11 cellular contexts compared by ENCODE assay signal in the genomic region with DNA sequence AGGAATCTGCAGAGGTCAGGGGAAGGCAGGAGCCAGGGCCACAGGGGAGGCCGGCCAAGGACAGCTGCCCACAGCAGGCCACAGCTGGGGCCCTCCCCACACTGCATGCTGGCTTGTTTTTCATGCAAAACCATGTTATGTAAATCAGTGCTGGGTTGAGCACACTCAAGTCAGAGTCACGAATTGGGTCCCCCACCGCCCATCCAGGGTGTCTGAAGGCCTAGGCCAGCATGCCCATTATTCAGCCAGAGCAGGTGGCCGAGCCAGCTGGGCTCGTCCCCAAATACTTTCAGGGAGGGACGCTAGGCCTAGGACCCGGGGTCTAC. TPM values are rescaled to one million over a fixed set of nuclear protein-coding genes. Genes with fewer than 3 reads are reported as not detected.
DNase-seq lines count a peak whose midpoint lies in the region; ATAC-seq and TF ChIP-seq lines count a peak whose summit lies in the region.
"Had no signal": no experiment of that assay in that cellular context is flagged by ENCODE, and none has a peak within 500 bp of the region (broad histone marks: within the 10 kb centered on the region; RNA-seq: fewer than 3 reads in every experiment).

No MANE protein-coding gene starts in this region.

- TF ChIP-seq CTCF in heart left ventricle (IDR thresholded peaks at IDR 0.05): no peak

- H3K27ac ChIP-seq in heart left ventricle (peak overlapping the region in 9 of 12 donors; percentile 39 to 87 (median 83)), temporal lobe (ENCODE audit: low read depth, low read length) (peak overlapping the region; percentile 99)

- H3K27me3 ChIP-seq in heart left ventricle: no peaks in the 10 kb centered on the region

- H3K4me3 Mint-ChIP-seq in activated naive CD4-positive, alpha-beta T cell treated with anti-CD3 and anti-CD28 coated beads, Interleukin-2, amount 10 ng/mL, durations not matched to agents 7 days and 5 days: no peak overlapping the region

- WGBS in heart left ventricle, 4 donors: 83 to 89% (median 86%) methylated on average over 4 to 7 of the region's 7 CpGs

- ATAC-seq in HG03280 (IDR thresholded peaks at IDR 0.05; ENCODE audit: unreplicated experiment) (peak; percentile 64), heart left ventricle (peak in 2 of 4 donors; percentile 10 to 21)
- ATAC-seq: esophagus mucosa had no signal

- H3K36me3 ChIP-seq in heart left ventricle: no peaks in the 10 kb centered on the region

- peaks cover 2% of the 10 kb centered on the region for H3K36me3 Mint-ChIP-seq in activated naive CD4-positive, alpha-beta T cell treated with anti-CD3 and anti-CD28 coated beads, Interleukin-2, amount 10 ng/mL, durations not matched to agents 7 days and 5 days

- intact Hi-C loops in heart left ventricle (cut with DNase I): loop anchor here in 7 of 10 donors (5.0 kb wide), 2 partner anchors 45 to 50 kb away; partner anchors contain the start of gene TOB1 (in 5 of the 7)

- H3K4me3 ChIP-seq in heart left ventricle: no peak overlapping the region

- DNase-seq in activated naive CD4-positive, alpha-beta T cell treated with anti-CD3 and anti-CD28 coated beads, Interleukin-2, amount 10 ng/mL, durations not matched to agents 7 days and 5 days: no peak
- DNase-seq in activated naive CD4-positive, alpha-beta T cell treated with Interleukin-2 at 50 U/mL for 16 hours: no peak
- DNase-seq in heart left ventricle: peak in 1 of 5 donors; percentile 66
- DNase-seq in AG08396 (ENCODE audit: low spot score): no peak
- DNase-seq in NCI-H345 treated with DMSO at 0.1 percent for 48 hours (lab: John Stamatoyannopoulos, UW; ENCODE audit: unreplicated experiment): no peak
- no peak for DNase-seq in mesenteric fat pad (ENCODE audit: low spot score)
- DNase-seq: activated T-cell treated with anti-CD3 and anti-CD28 coated beads, Interleukin-2, amount 50 U/mL, for 48 hours; NCI-H2081 treated with DMSO at 0.1 percent for 48 hours had no signal

- no peak for TF ChIP-seq POLR2A in heart left ventricle (IDR thresholded peaks at IDR 0.05)

- H3K27ac Mint-ChIP-seq in activated naive CD4-positive, alpha-beta T cell treated with anti-CD3 and anti-CD28 coated beads, Interleukin-2, amount 10 ng/mL, durations not matched to agents 7 days and 5 days: peak overlapping the region; percentile 24

- H3K4me1 ChIP-seq in heart left ventricle: peaks cover 13 to 47% (median 40%) of the 10 kb centered on the region in 12 donors

- H3K9me3 Mint-ChIP-seq in activated naive CD4-positive, alpha-beta T cell treated with anti-CD3 and anti-CD28 coated beads, Interleukin-2, amount 10 ng/mL, durations not matched to agents 7 days and 5 days: no peaks in the 10 kb centered on the region

- H3K27me3 Mint-ChIP-seq in activated naive CD4-positive, alpha-beta T cell treated with anti-CD3 and anti-CD28 coated beads, Interleukin-2, amount 10 ng/mL, durations not matched to agents 7 days and 5 days: peaks cover 9% of the 10 kb centered on the region

- H3K4me1 Mint-ChIP-seq in activated naive CD4-positive, alpha-beta T cell treated with anti-CD3 and anti-CD28 coated beads, Interleukin-2, amount 10 ng/mL, durations not matched to agents 7 days and 5 days: peaks cover 78% of the 10 kb centered on the region

- H3K9me3 ChIP-seq in heart left ventricle: no peaks in the 10 kb centered on the region

- CTCF ChIA-PET in activated naive CD4-positive, alpha-beta T cell treated with anti-CD3 and anti-CD28 coated beads, Interleukin-2, amount 10 ng/mL, durations not matched to agents 7 days and 5 days (lab: Charles Lee): interaction anchor here (0.6 kb wide), 1 partner anchor 848 kb away, joined by 3 read pairs; no protein-coding TSS in a partner anchor

RNA-seq across cellular contexts. Expression of gene TOB1, which starts 51.2 kb away (rescaled TPM):
- total RNA-seq in heart left ventricle (100 to 1,000 TPM in 4 of 9 donors, 10 to 100 TPM in 5; 38.3 to 136 (median 88.7) TPM), temporal lobe (12.3 TPM), mesenteric fat pad (70.7 TPM)
- polyA plus RNA-seq in heart left ventricle: 10 to 100 TPM; 22.2 to 34.2 TPM
